ENCODE assay signal across 1 cellular context in genomic region chr19:17579523-17580244, GRCh38.
TF ChIP-seq lines count a peak whose summit lies in the region.

No MANE protein-coding gene starts in this region.

TF ChIP-seq in HepG2, 621 proteins besides CTCF, POLR2A, EP300 and RAD21 (continued from another document):
- TF ChIP-seq ZNF781 (CRISPR knock-in tag; IDR thresholded peaks at IDR 0.05; ENCODE audit: borderline replicate concordance, not compliant biosample characterization): no peak
- no peak for TF ChIP-seq TBL1XR1 (IDR thresholded peaks at IDR 0.05; ENCODE audit: borderline replicate concordance, low read length, partially characterized antibody)
- TF ChIP-seq GFI1 (CRISPR knock-in tag; IDR thresholded peaks at IDR 0.05; ENCODE audit: borderline replicate concordance): no peak
- TF ChIP-seq GATA4 (IDR thresholded peaks at IDR 0.05; ENCODE audit: borderline replicate concordance, low read depth): no peak
- no peak for TF ChIP-seq GATAD1 (CRISPR knock-in tag; IDR thresholded peaks at IDR 0.05)
- no peak for TF ChIP-seq ZNF547 (CRISPR knock-in tag; IDR thresholded peaks at IDR 0.05)
- no peak for TF ChIP-seq IRF2 (CRISPR knock-in tag; IDR thresholded peaks at IDR 0.05)
- TF ChIP-seq SRSF1 (optimal IDR thresholded peaks at IDR 0.05; ENCODE audit: low read depth, low read length): no peak
- TF ChIP-seq TRAFD1 (CRISPR knock-in tag; IDR thresholded peaks at IDR 0.05; ENCODE audit: borderline replicate concordance): no peak
- no peak for TF ChIP-seq DR1 (CRISPR knock-in tag; IDR thresholded peaks at IDR 0.05)
- TF ChIP-seq ATF1 (CRISPR knock-in tag; IDR thresholded peaks at IDR 0.05): no peak
